Comparison of ENCODE assay signal across 19 cellular contexts in the genomic region with DNA sequence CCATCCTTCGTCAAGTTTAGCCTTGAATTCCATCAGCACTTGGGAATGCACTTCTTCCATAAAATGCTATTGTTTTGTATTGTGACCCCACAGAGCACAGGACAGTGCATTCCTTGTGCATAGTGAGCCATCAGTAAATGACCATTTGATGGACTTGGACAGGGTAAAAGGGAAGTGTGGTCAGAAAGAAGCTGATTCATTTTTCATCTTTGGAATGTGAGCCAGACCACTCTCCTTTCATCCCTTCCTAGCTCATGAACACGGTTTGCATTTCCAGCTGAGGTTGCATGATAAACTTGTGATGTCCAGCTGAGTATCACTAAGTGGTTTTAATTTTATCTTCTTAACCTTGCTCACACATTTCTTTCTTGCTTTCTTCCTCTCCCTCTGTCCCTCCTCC.
DNase-seq lines count a peak whose midpoint lies in the region; TF ChIP-seq lines count a peak whose summit lies in the region.
"Had no signal": no experiment of that assay in that cellular context is flagged by ENCODE, and none has a peak within 500 bp of the region (broad histone marks: within the 10 kb centered on the region; RNA-seq: fewer than 3 reads in every experiment).

No MANE protein-coding gene starts in this region.

- H3K9me3 ChIP-seq in mesenchymal stem cell (ENCODE audit: control insufficient read depth, low read length) (no peaks in the 10 kb centered on the region), uterus (no peaks in the 10 kb centered on the region), thyroid gland (no peaks in the 10 kb centered on the region)
- H3K9me3 ChIP-seq: heart left ventricle, right atrium auricular region had no signal

- H3K9ac ChIP-seq in mesenchymal stem cell (ENCODE audit: low read length): no peak overlapping the region

- H3K27ac ChIP-seq in mesenchymal stem cell (ENCODE audit: low read length, poor library complexity, severe bottlenecking): peak overlapping the region; percentile 52
- no peak overlapping the region for H3K27ac ChIP-seq in uterus
- H3K27ac ChIP-seq in thyroid gland: no peak overlapping the region
- H3K27ac ChIP-seq: heart left ventricle, right atrium auricular region had no signal

- H3K4me2 ChIP-seq in mesenchymal stem cell (ENCODE audit: low read length, poor library complexity, severe bottlenecking): no peak overlapping the region

- H3K27me3 ChIP-seq in mesenchymal stem cell (ENCODE audit: control insufficient read depth in 1 of 2, insufficient read depth in 1 of 2, low read length in 2 of 2) (no peaks in the 10 kb centered on the region), uterus (no peaks in the 10 kb centered on the region), thyroid gland (no peaks in the 10 kb centered on the region)
- H3K27me3 ChIP-seq: right atrium auricular region had no signal

- H3K4me1 ChIP-seq in mesenchymal stem cell (ENCODE audit: control insufficient read depth, insufficient read depth, low read depth, low read length): peaks cover 2% of the 10 kb centered on the region
- no peaks in the 10 kb centered on the region for H3K4me1 ChIP-seq in uterus
- no peaks in the 10 kb centered on the region for H3K4me1 ChIP-seq in thyroid gland
- H3K4me1 ChIP-seq: right atrium auricular region had no signal

- H3K79me1 ChIP-seq in mesenchymal stem cell (replicated peaks; ENCODE audit: low read length, poor library complexity, severe bottlenecking): no peaks in the 10 kb centered on the region

- no peak overlapping the region for H2AK5ac ChIP-seq in mesenchymal stem cell (ENCODE audit: low read length, severe bottlenecking)

- H3K18ac ChIP-seq in mesenchymal stem cell (ENCODE audit: low read depth in 1 of 2, low read length in 2 of 2): no peak overlapping the region

- no peak overlapping the region for H4K8ac ChIP-seq in mesenchymal stem cell (ENCODE audit: low read length)

- 23% methylated on average over 2 of the region's 2 CpGs for WGBS in mesenchymal stem cell
- 64 to 77% methylated on average over 2 of the region's 2 CpGs for WGBS in thyroid gland, 2 donors

- no peak overlapping the region for H2BK5ac ChIP-seq in mesenchymal stem cell (ENCODE audit: low read depth, low read length, poor library complexity, severe bottlenecking)

- TF ChIP-seq CTCF in astrocyte of the cerebellum (IDR thresholded peaks at IDR 0.05; ENCODE audit: low read depth, low read length, missing control alignments) (no peak), uterus (IDR thresholded peaks at IDR 0.05) (no peak), thyroid gland (IDR thresholded peaks at IDR 0.05) (no peak)

- H2BK15ac ChIP-seq in mesenchymal stem cell (ENCODE audit: low read depth, poor library complexity, severe bottlenecking): no peak overlapping the region

- no peak overlapping the region for H2AFZ ChIP-seq in mesenchymal stem cell (ENCODE audit: low read depth, low read length)

- no peaks in the 10 kb centered on the region for H3K36me3 ChIP-seq in mesenchymal stem cell (ENCODE audit: control insufficient read depth in 1 of 2, insufficient read depth in 2 of 2, low read depth in 1 of 2, low read length in 2 of 2)
- H3K36me3 ChIP-seq in uterus: no peaks in the 10 kb centered on the region
- H3K36me3 ChIP-seq in thyroid gland: no peaks in the 10 kb centered on the region
- H3K36me3 ChIP-seq: heart left ventricle, right atrium auricular region had no signal

- in situ Hi-C loops in astrocyte of the cerebellum (cut with HindIII; ENCODE audit: low sequenced_read_pairs): no loop called here

- H2BK12ac ChIP-seq in mesenchymal stem cell (ENCODE audit: low read length in 2 of 2): no peak overlapping the region

- H3K14ac ChIP-seq in mesenchymal stem cell (ENCODE audit: low read length in 2 of 2): no peak overlapping the region

- no peak overlapping the region for H4K91ac ChIP-seq in mesenchymal stem cell (ENCODE audit: low read length)

- H3K4me3 ChIP-seq in astrocyte of the cerebellum (ENCODE audit: low read depth, low read length) (no peak overlapping the region), mesenchymal stem cell (ENCODE audit: insufficient read depth in 1 of 2, low read depth in 1 of 2, low read length in 2 of 2) (no peak overlapping the region), uterus (no peak overlapping the region), thyroid gland (replicated peaks in 1 of 3) (no peak overlapping the region)
- H3K4me3 ChIP-seq: heart left ventricle, right atrium auricular region had no signal

- TF ChIP-seq POLR2A in uterus (IDR thresholded peaks at IDR 0.05): no peak
- no peak for TF ChIP-seq POLR2A in thyroid gland (IDR thresholded peaks at IDR 0.05)

- no peak overlapping the region for H2BK120ac ChIP-seq in mesenchymal stem cell (ENCODE audit: low read depth, low read length)

- DNase-seq in EL (peak; percentile 95), NCI-H226 (peak; percentile 82), astrocyte of the cerebellum (ENCODE audit: low read depth) (peak; percentile 91), mesenchymal stem cell (peak; percentile 12), uterus (no peak), DMS79 treated with DMSO at 0.1 percent for 48 hours (lab: John Stamatoyannopoulos, UW) (no peak), NCI-H1930 (lab: John Stamatoyannopoulos, UW) (no peak), thyroid gland (no peak)
- DNase-seq: activated CD4-positive, alpha-beta memory T cell treated with anti-CD3 and anti-CD28 coated beads for 36 hours; activated effector memory CD4-positive, alpha-beta T cell treated with anti-CD3 and anti-CD28 coated beads, Interleukin-2, amount 50 U/mL, for 16 hours; endodermal cell; GOT3; heart left ventricle; left colon; natural killer cell; NCI-H2227 treated with DMSO at 0.1 percent for 48 hours; stimulated activated CD4-positive, alpha-beta T cell treated with anti-CD3 and anti-CD28 coated beads, Interleukin-4, amount 100 ng/mL, for 4 hours; stimulated activated naive B cell treated with anti-CD40 and anti-IgM and Interleukin-4, amounts not matched to agents 10 μg/mL and 1 μg/mL and 100 μg/mL, for 72 hours had no signal

- intact Hi-C loops in uterus (cut with DNase I; ENCODE audit: low total_unique reads) (no loop called here), thyroid gland (cut with DNase I) (no loop called here)

- no peak overlapping the region for H3K23ac ChIP-seq in mesenchymal stem cell (ENCODE audit: low read length in 2 of 2)

- no peak overlapping the region for H3K4ac ChIP-seq in mesenchymal stem cell (ENCODE audit: low read depth in 1 of 2, low read length in 2 of 2)

Comparison
In these comparisons a context has a peak if more than half of its experiments do, and no peak if none do; other contexts are left out.
1. DNase-seq: peak in EL (single experiment), NCI-H226 (single experiment), astrocyte of the cerebellum (single experiment) and mesenchymal stem cell (single experiment); none in uterus (0 of 2), DMS79 treated with DMSO at 0.1 percent for 48 hours (single experiment), NCI-H1930 (0 of 2) and thyroid gland (0 of 2).